8 cellular contexts compared by ENCODE assay signal in the genomic region with DNA sequence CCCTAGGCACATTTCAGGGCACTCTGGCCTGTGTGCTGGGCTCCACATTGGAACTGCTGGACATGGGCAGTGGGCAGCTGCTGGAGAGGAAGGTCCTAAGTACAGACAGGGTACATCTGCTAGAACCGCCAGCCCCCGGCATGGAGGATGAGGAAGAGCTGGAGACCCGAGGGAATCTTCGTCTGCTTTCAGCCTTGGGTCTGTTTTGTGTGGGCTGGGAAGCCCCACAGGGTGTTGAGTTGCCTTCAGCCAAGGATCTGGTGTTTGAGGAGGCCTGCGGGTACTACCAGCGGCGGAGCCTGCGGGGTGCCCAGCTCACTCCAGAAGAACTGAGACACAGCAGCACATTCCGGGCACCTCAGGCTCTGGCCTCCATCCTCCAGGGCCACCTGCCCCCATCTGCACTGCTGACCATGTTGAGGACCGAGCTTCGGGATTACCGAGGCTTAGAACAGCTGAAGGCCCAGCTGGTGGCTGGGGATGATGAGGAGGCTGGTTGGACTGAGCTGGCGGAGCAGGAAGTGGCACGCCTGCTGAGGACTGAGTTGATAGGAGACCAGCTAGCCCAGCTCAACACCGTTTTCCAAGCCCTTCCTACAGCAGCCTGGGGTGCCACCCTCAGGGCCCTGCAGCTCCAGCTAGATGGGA. TPM values are rescaled to one million over a fixed set of nuclear protein-coding genes. Genes with fewer than 3 reads are reported as not detected.
A peak's percentile ranks its signal among the peaks of the same experiment; 100 is the strongest.
DNase-seq lines count a peak whose midpoint lies in the region; ATAC-seq and TF ChIP-seq lines count a peak whose summit lies in the region.

No MANE protein-coding gene starts in this region.

- H4K20me1 ChIP-seq in H9 (ENCODE audit: control insufficient read depth, insufficient read depth, insufficient read length) (no peaks in the 10 kb centered on the region), fibroblast of lung (ENCODE audit: control insufficient read depth, extremely low read depth, insufficient read depth, low read length) (no peaks in the 10 kb centered on the region)

- H3K27me3 ChIP-seq in H9 (ENCODE audit: insufficient read depth, low read length) (no peaks in the 10 kb centered on the region), SJSA1 (replicated peaks) (no peaks in the 10 kb centered on the region), fibroblast of lung (ENCODE audit: control insufficient read depth, insufficient read depth, low read length) (no peaks in the 10 kb centered on the region), skeletal muscle satellite cell (ENCODE audit: control insufficient read depth, insufficient read depth, low read length) (no peaks in the 10 kb centered on the region)

- H3K4me2 ChIP-seq in H9 (ENCODE audit: insufficient read depth, insufficient read length, low read length): peak overlapping the region; percentile 82
- H3K4me2 ChIP-seq in fibroblast of lung (ENCODE audit: extremely low read depth, insufficient read depth, low read length): peak overlapping the region; percentile 98
- peak overlapping the region; percentile 100 for H3K4me2 ChIP-seq in skeletal muscle satellite cell (ENCODE audit: low read length)

- H4K91ac ChIP-seq in H9 (ENCODE audit: insufficient read length, low read depth, low read length): no peak overlapping the region

- H3K27me3 Mint-ChIP-seq in H9 (ENCODE audit: low read depth): peaks cover 18% of the 10 kb centered on the region

- H3K23ac ChIP-seq in H9 (ENCODE audit: insufficient read length, low read depth, low read length): no peak overlapping the region

- peak overlapping the region; percentile 83 for H3K4me3 ChIP-seq in SJSA1
- peak overlapping the region; percentile 75 to 82 (median 79) for H3K4me3 ChIP-seq in fibroblast of lung (replicated peaks in 1 of 4; ENCODE audit: control extremely low read depth in 1 of 4, insufficient read depth in 1 of 4, low read depth in 3 of 4, low read length in 4 of 4)
- peak overlapping the region; percentile 94 for H3K4me3 ChIP-seq in skeletal muscle satellite cell (ENCODE audit: low read length)

- H4K8ac ChIP-seq in H9 (replicated peaks; ENCODE audit: insufficient read length, low read depth, low read length): no peak overlapping the region

- no peaks in the 10 kb centered on the region for H3K9me3 ChIP-seq in H9 (ENCODE audit: control insufficient read depth, low read depth, low read length)
- no peaks in the 10 kb centered on the region for H3K9me3 ChIP-seq in SJSA1 (replicated peaks)
- H3K9me3 ChIP-seq in fibroblast of lung (ENCODE audit: control insufficient read depth, insufficient read depth, low read depth, low read length): no peaks in the 10 kb centered on the region
- H3K9me3 ChIP-seq in skeletal muscle satellite cell (replicated peaks; ENCODE audit: low read length): no peaks in the 10 kb centered on the region

- H2BK120ac ChIP-seq in H9 (ENCODE audit: low read depth, low read length, poor library complexity, severe bottlenecking): no peak overlapping the region

- no peak overlapping the region for H2BK20ac ChIP-seq in H9 (ENCODE audit: low read depth, low read length, poor library complexity, severe bottlenecking)

- peak overlapping the region in 1 of 3 experiments; percentile 55; a peak in 1 of 7 replicates for H3K27ac Mint-ChIP-seq in H9

- DNase-seq in H9 (no peak), SJSA1 (ENCODE audit: low read depth in 1 of 2, low spot score in 2 of 2) (no peak), fibroblast of lung (ENCODE audit: low read depth in 2 of 2) (no peak), amygdala (lab: John Stamatoyannopoulos, UW) (no peak)

- no CpG with 5 or more reads among the region's 15 CpGs for WGBS in H9 (ENCODE audit: extremely low coverage, insufficient read length, low lambda C conversion rate)

- peak overlapping the region; percentile 76 to 86 for H3K4me3 Mint-ChIP-seq in H9

- peaks cover 15 to 17% of the 10 kb centered on the region in 2 experiments for H3K4me1 Mint-ChIP-seq in H9

- H3K36me3 ChIP-seq in SJSA1 (peaks cover 37% of the 10 kb centered on the region), fibroblast of lung (ENCODE audit: control insufficient read depth, insufficient read depth, low read length) (peaks cover 1% of the 10 kb centered on the region), skeletal muscle satellite cell (ENCODE audit: insufficient read depth, low read length) (peaks cover 23% of the 10 kb centered on the region)

- H3K27ac ChIP-seq in H9 (ENCODE audit: insufficient read length, low read depth, low read length) (no peak overlapping the region), SJSA1 (no peak overlapping the region), fibroblast of lung (ENCODE audit: insufficient read depth, low read length) (peak overlapping the region; percentile 9)

- no peak overlapping the region for H3K56ac ChIP-seq in H9 (ENCODE audit: insufficient read length, low read depth, low read length)

- no peak overlapping the region for H2BK5ac ChIP-seq in H9 (ENCODE audit: insufficient read length, low read length)

- no peak overlapping the region for H3K4ac ChIP-seq in H9 (ENCODE audit: low read depth, low read length)

- peaks cover 3% of the 10 kb centered on the region for H3K79me1 ChIP-seq in H9 (ENCODE audit: insufficient read depth, low read depth, low read length, poor library complexity, severe bottlenecking)

- H3K9ac ChIP-seq in H9 (ENCODE audit: extremely low read depth, insufficient read length, low read length) (no peak overlapping the region), fibroblast of lung (ENCODE audit: insufficient read depth, low read length) (peak overlapping the region; percentile 87), skeletal muscle satellite cell (ENCODE audit: low read depth, low read length) (peak overlapping the region; percentile 96)

- H3T11ph ChIP-seq in H9 (ENCODE audit: low read length): no peak overlapping the region

- H2AFZ ChIP-seq in H9 (ENCODE audit: low read length) (no peak overlapping the region), fibroblast of lung (ENCODE audit: low read length) (no peak overlapping the region)

- TF ChIP-seq CTCF in H9 (conservative IDR thresholded peaks at IDR 0.05) (no peak), fibroblast of lung (conservative IDR thresholded peaks at IDR 0.05 in 1 of 2, IDR thresholded peaks at IDR 0.05 in 1 of 2; ENCODE audit: low read depth in 1 of 2, low read length in 2 of 2) (no peak)

- H3K36me3 Mint-ChIP-seq in H9 (ENCODE audit: insufficient read depth in 1 of 3, low read depth in 3 of 3): no peaks in the 10 kb centered on the region

- H3K4me1 ChIP-seq in H9 (ENCODE audit: insufficient read depth, low read length) (no peaks in the 10 kb centered on the region), SJSA1 (replicated peaks) (peaks cover 11% of the 10 kb centered on the region), fibroblast of lung (ENCODE audit: control insufficient read depth, extremely low read depth, insufficient read depth, low read length) (peaks cover 10% of the 10 kb centered on the region), skeletal muscle satellite cell (ENCODE audit: control insufficient read depth, insufficient read depth, low read length) (peaks cover 18% of the 10 kb centered on the region)

- H3K79me2 ChIP-seq in H9 (ENCODE audit: insufficient read depth, low read length): no peaks in the 10 kb centered on the region; the same call in 1 of the 2 replicates
- peaks cover 23% of the 10 kb centered on the region for H3K79me2 ChIP-seq in fibroblast of lung (ENCODE audit: control insufficient read depth, insufficient read depth, low read length)

- H2BK12ac ChIP-seq in H9 (ENCODE audit: insufficient read length, low read depth, low read length): no peak overlapping the region

- no peak overlapping the region for H3K18ac ChIP-seq in H9 (ENCODE audit: insufficient read length, low read depth, low read length)

- ATAC-seq in HG03196 (IDR thresholded peaks at IDR 0.05; ENCODE audit: unreplicated experiment): no peak
- no peak for ATAC-seq in GM21447 (IDR thresholded peaks at IDR 0.05; ENCODE audit: unreplicated experiment)
- no peak for ATAC-seq in GM21367 (IDR thresholded peaks at IDR 0.05; ENCODE audit: unreplicated experiment)

- no peak overlapping the region; the same call in 1 of the 2 replicates for H3K14ac ChIP-seq in H9 (ENCODE audit: insufficient read depth, low read length)

- no peak overlapping the region for H4K5ac ChIP-seq in H9 (ENCODE audit: insufficient read length, low read depth, low read length)

- H3K9me3 Mint-ChIP-seq in H9: no peaks in the 10 kb centered on the region

- no peak overlapping the region for H2AK5ac ChIP-seq in H9 (ENCODE audit: insufficient read length, low read length)

- no peak overlapping the region for H2BK15ac ChIP-seq in H9 (ENCODE audit: low read depth, low read length)

- peaks cover 9% of the 10 kb centered on the region for H3K23me2 ChIP-seq in H9 (ENCODE audit: insufficient read length, low read depth, low read length, poor library complexity, severe bottlenecking)

RNA-seq across cellular contexts. Expression of gene HPS6, which starts 1.4 kb away (rescaled TPM):
- total RNA-seq in H9 (2021) (18.4 and 18.7 TPM in 2 replicates), fibroblast of lung (28.5 and 30.1 TPM in 2 replicates)
- total RNA-seq in SJSA1 (2014; rRNA removed; shearing (Covaris generic)): 44.0 and 58.6 TPM in 2 replicates
- polyA plus RNA-seq in fibroblast of lung: 8.0 and 9.4 TPM in 2 replicates
- 12.9 and 18.3 TPM in 2 replicates for polyA plus RNA-seq in fibroblast of lung (2012)
- polyA minus RNA-seq in fibroblast of lung (ENCODE audit: low replicate concordance): 14.2 and 22.4 TPM in 2 replicates
- total RNA-seq in skeletal muscle satellite cell (2012; rRNA removed): 38.7 and 40.8 TPM in 2 replicates

RNA-seq across cellular contexts. Expression of gene ARMH3, which starts 10.6 kb away (rescaled TPM):
- total RNA-seq in H9 (2021) (18.5 and 20.4 TPM in 2 replicates), fibroblast of lung (8.5 and 14.5 TPM in 2 replicates)
- 2.7 and 8.2 TPM in 2 replicates for total RNA-seq in SJSA1 (2014; rRNA removed; shearing (Covaris generic))
- polyA plus RNA-seq in fibroblast of lung: 16.4 and 20.5 TPM in 2 replicates
- 14.1 and 19.3 TPM in 2 replicates for polyA plus RNA-seq in fibroblast of lung (2012)
- 18.0 and 19.3 TPM in 2 replicates for polyA minus RNA-seq in fibroblast of lung (ENCODE audit: low replicate concordance)
- 6.6 and 7.2 TPM in 2 replicates for total RNA-seq in skeletal muscle satellite cell (2012; rRNA removed)

RNA-seq across cellular contexts. Expression of gene LDB1, which starts 53.6 kb away (rescaled TPM):
- total RNA-seq in H9 (2021) (79.2 and 80.5 TPM in 2 replicates), fibroblast of lung (39.5 and 45.1 TPM in 2 replicates)
- total RNA-seq in SJSA1 (2014; rRNA removed; shearing (Covaris generic)): 22.5 and 29.0 TPM in 2 replicates
- 41.6 and 50.6 TPM in 2 replicates for polyA plus RNA-seq in fibroblast of lung
- polyA plus RNA-seq in fibroblast of lung (2012): 38.5 and 46.9 TPM in 2 replicates
- 162 and 205 TPM in 2 replicates for polyA minus RNA-seq in fibroblast of lung (ENCODE audit: low replicate concordance)
- total RNA-seq in skeletal muscle satellite cell (2012; rRNA removed): 17.5 and 30.4 TPM in 2 replicates
